In the genomic region with DNA sequence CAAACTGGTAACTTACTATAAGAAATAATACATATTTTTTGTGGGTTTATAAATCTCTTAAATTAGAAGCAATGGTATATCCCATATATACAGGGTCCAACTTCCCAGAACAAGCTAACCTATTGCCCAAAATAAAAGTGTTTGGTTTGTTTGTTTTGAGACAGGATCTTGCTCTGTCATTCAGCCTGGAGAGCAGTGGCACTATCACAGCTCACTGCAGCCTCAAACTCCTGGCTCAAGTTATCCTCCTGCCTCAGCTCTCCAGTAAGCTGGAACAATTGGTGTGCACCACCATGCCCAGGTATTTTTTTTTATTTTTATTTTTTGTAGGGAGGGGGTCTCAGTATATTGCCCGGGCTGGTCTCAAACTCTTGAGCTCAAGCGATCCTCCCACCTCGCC, we compare ENCODE assay signal across 22 cellular contexts.
DNase-seq lines count a peak whose midpoint lies in the region; ATAC-seq, FAIRE-seq and TF ChIP-seq lines count a peak whose summit lies in the region.
"Had no signal": no experiment of that assay in that cellular context is flagged by ENCODE, and none has a peak within 500 bp of the region (broad histone marks: within the 10 kb centered on the region; RNA-seq: fewer than 3 reads in every experiment).

No MANE protein-coding gene starts in this region.

- H3K27me3 Mint-ChIP-seq in osteocyte (ENCODE audit: unreplicated experiment): no peaks in the 10 kb centered on the region
- H3K27me3 Mint-ChIP-seq: B cell; CD4-positive, CD25-positive, alpha-beta regulatory T cell; CD8-positive, alpha-beta memory T cell had no signal

- H3K79me2 ChIP-seq in SK-N-SH (ENCODE audit: insufficient read depth): peaks cover 20% of the 10 kb centered on the region; the same call in 1 of the 2 replicates
- peaks cover 85% of the 10 kb centered on the region for H3K79me2 ChIP-seq in K562 (ENCODE audit: control insufficient read depth, insufficient read depth, low read length)

- DNase-seq in SK-N-SH (no peak), K562 (ENCODE audit: extremely low read depth in 1 of 4, low spot score in 3 of 4) (no peak), osteocyte (ENCODE audit: extremely low spot score, unreplicated experiment) (no peak), RCC 7860 (ENCODE audit: low spot score) (no peak), KG1 (lab: John Stamatoyannopoulos, UW) (no peak), gastrocnemius medialis (no peak), H4 (ENCODE audit: low spot score) (no peak)
- DNase-seq: CD4-positive, CD25-positive, alpha-beta regulatory T cell; CD8-positive, alpha-beta memory T cell; DMS 273 treated with DMSO at 0.1 percent for 48 hours; DMS53; DMS79 treated with DMSO at 0.1 percent for 48 hours; GM23248; H9 had no signal

- H3K27me3 ChIP-seq in SK-N-SH (ENCODE audit: insufficient read depth) (no peaks in the 10 kb centered on the region), K562 (ENCODE audit: control insufficient read depth in 2 of 2, insufficient read depth in 2 of 2, low read length in 2 of 2) (no peaks in the 10 kb centered on the region), gastrocnemius medialis (no peaks in the 10 kb centered on the region)
- H3K27me3 ChIP-seq: BLaER1 had no signal

- POLR2A ChIA-PET in SK-N-SH (lab: Yijun Ruan, JAX) (no interaction called here), K562 (lab: Yijun Ruan, JAX) (interaction anchor here (0.5 to 1.7 kb wide), 4 partner anchors 9 to 91 kb away, joined by 4 to 7 read pairs (median 4); no protein-coding TSS in a partner anchor)

- H3K4me1 ChIP-seq in SK-N-SH (ENCODE audit: control insufficient read depth in 1 of 2, insufficient read depth in 2 of 2, low read depth in 1 of 2, low read length in 1 of 2): no peaks in the 10 kb centered on the region
- H3K4me1 ChIP-seq in K562 (replicated peaks in 1 of 2; ENCODE audit: control insufficient read depth in 2 of 2, insufficient read depth in 2 of 2, low read length in 2 of 2): peaks cover 13 to 31% of the 10 kb centered on the region in 2 experiments
- peaks cover 0 to 4% of the 10 kb centered on the region in 2 donors for H3K4me1 ChIP-seq in gastrocnemius medialis
- H3K4me1 ChIP-seq: BLaER1 had no signal

- H3K9ac ChIP-seq in SK-N-SH: no peak overlapping the region
- H3K9ac ChIP-seq in K562 (ENCODE audit: insufficient read depth in 1 of 2, low read depth in 2 of 2, low read length in 2 of 2): no peak overlapping the region
- H3K9ac ChIP-seq: BLaER1, GM23248 had no signal

- H3K4me3 ChIP-seq in SK-N-SH (ENCODE audit: low read depth in 2 of 2, low read length in 1 of 2) (no peak overlapping the region), K562 (no peak overlapping the region), gastrocnemius medialis (no peak overlapping the region)
- H3K4me3 ChIP-seq: BLaER1, GM23248 had no signal

- TF ChIP-seq EP300 in SK-N-SH (IDR thresholded peaks at IDR 0.05; ENCODE audit: borderline replicate concordance in 1 of 2, low read depth in 1 of 2, low read length in 1 of 2) (no peak), K562 (IDR thresholded peaks at IDR 0.05; ENCODE audit: low read length) (no peak)

- H3K9me3 ChIP-seq in SK-N-SH (no peaks in the 10 kb centered on the region), K562 (replicated peaks; ENCODE audit: control insufficient read depth, insufficient read depth, low read depth, low read length) (no peaks in the 10 kb centered on the region), gastrocnemius medialis (no peaks in the 10 kb centered on the region)

- H3F3A ChIP-seq in SK-N-SH (replicated peaks; ENCODE audit: insufficient read depth): peaks cover 13% of the 10 kb centered on the region

- H3K9me3 Mint-ChIP-seq in osteocyte (ENCODE audit: unreplicated experiment): no peaks in the 10 kb centered on the region
- H3K9me3 Mint-ChIP-seq: CD4-positive, CD25-positive, alpha-beta regulatory T cell; CD8-positive, alpha-beta memory T cell; H9 had no signal

- no peak overlapping the region for H3K4me3 Mint-ChIP-seq in osteocyte (ENCODE audit: unreplicated experiment)
- H3K4me3 Mint-ChIP-seq: B cell; CD4-positive, CD25-positive, alpha-beta regulatory T cell; CD8-positive, alpha-beta memory T cell; H9 had no signal

- no peaks in the 10 kb centered on the region for H3K36me3 Mint-ChIP-seq in osteocyte (ENCODE audit: unreplicated experiment)
- H3K36me3 Mint-ChIP-seq: CD4-positive, CD25-positive, alpha-beta regulatory T cell; CD8-positive, alpha-beta memory T cell had no signal

- H4K20me1 ChIP-seq in SK-N-SH (ENCODE audit: insufficient read depth) (no peaks in the 10 kb centered on the region), K562 (replicated peaks; ENCODE audit: control insufficient read depth, insufficient read depth, low read length) (no peaks in the 10 kb centered on the region)

- intact Hi-C loops in K562 (cut with micrococcal nuclease) (no loop called here), gastrocnemius medialis (cut with DNase I; ENCODE audit: low total_unique reads) (no loop called here)

- H3K9me2 ChIP-seq in SK-N-SH: no peaks in the 10 kb centered on the region

- H3K36me3 ChIP-seq in SK-N-SH (replicated peaks in 1 of 2; ENCODE audit: control insufficient read depth in 1 of 2, insufficient read depth in 2 of 2, low read length in 1 of 2) (peaks cover 0 to 4% of the 10 kb centered on the region in 2 experiments), K562 (ENCODE audit: control insufficient read depth, insufficient read depth, low read length) (peaks cover 29% of the 10 kb centered on the region), gastrocnemius medialis (no peaks in the 10 kb centered on the region)

- peaks cover 12% of the 10 kb centered on the region for H3K4me1 Mint-ChIP-seq in osteocyte (ENCODE audit: unreplicated experiment)
- H3K4me1 Mint-ChIP-seq: CD8-positive, alpha-beta memory T cell had no signal

- no peak for TF ChIP-seq RAD21 in SK-N-SH (IDR thresholded peaks at IDR 0.05; ENCODE audit: low read length)
- no peak for TF ChIP-seq RAD21 in K562 (CRISPR knock-in tag; conservative IDR thresholded peaks at IDR 0.05 in 1 of 2, IDR thresholded peaks at IDR 0.05 in 1 of 2)

- H3K27ac Mint-ChIP-seq in osteocyte (ENCODE audit: unreplicated experiment): peak overlapping the region; percentile 23
- H3K27ac Mint-ChIP-seq: B cell; CD4-positive, CD25-positive, alpha-beta regulatory T cell; H9 had no signal

- in situ Hi-C loops in K562 (cut with MboI) (no loop called here), gastrocnemius medialis (cut with MboI; ENCODE audit: low sequenced_read_pairs in 4 of 4) (no loop called here)

- WGBS in SK-N-SH (ENCODE audit: low lambda C conversion rate): 92% methylated on average over 3 of the region's 3 CpGs
- 26% methylated on average over 3 of the region's 3 CpGs for WGBS in K562 (ENCODE audit: insufficient coverage, low coverage, missing lambda C conversion rate)

- H3K27ac ChIP-seq in SK-N-SH (ENCODE audit: low read depth in 2 of 2, low read length in 1 of 2): peak overlapping the region; percentile 32 to 39; a peak in 2 of 4 replicates
- peak overlapping the region; percentile 39; the same call in 1 of the 3 replicates for H3K27ac ChIP-seq in K562 (ENCODE audit: extremely low read depth, low read depth, low read length)
- H3K27ac ChIP-seq in gastrocnemius medialis: no peak overlapping the region
- H3K27ac ChIP-seq: BLaER1, C4-2B, GM23248 had no signal

- TF ChIP-seq POLR2A in K562 (conservative IDR thresholded peaks at IDR 0.05) (no peak), gastrocnemius medialis (IDR thresholded peaks at IDR 0.05) (no peak)

- no TSS peak for BruUV-seq in K562 (replicated peaks; lab: Mats Ljungman, UMichigan)

- no peaks in the 10 kb centered on the region for H3K9me1 ChIP-seq in K562 (ENCODE audit: control insufficient read depth, insufficient read depth, low read length)

- H3K4me2 ChIP-seq in SK-N-SH (no peak overlapping the region), K562 (ENCODE audit: insufficient read depth, low read length) (no peak overlapping the region)
- H3K4me2 ChIP-seq: BLaER1 had no signal

- FAIRE-seq in K562 (lab: Jason Lieb, UNC): peak; percentile 81
- FAIRE-seq in RCC 7860 (lab: Jason Lieb, UNC): no peak
- FAIRE-seq: D721Med, G401.6, GM12892, H1 had no signal

- ATAC-seq in K562 (peak; percentile 73), gastrocnemius medialis (no peak)
- ATAC-seq: HCT116 had no signal

- TF ChIP-seq CTCF in SK-N-SH (IDR thresholded peaks at IDR 0.05): no peak
- no peak for TF ChIP-seq CTCF in K562 (IDR thresholded peaks at IDR 0.05 in 2 of 3, conservative IDR thresholded peaks at IDR 0.05 in 1 of 3; ENCODE audit: insufficient read depth in 2 of 3, low read depth in 1 of 3, low read length in 3 of 3)
- TF ChIP-seq CTCF in osteocyte (IDR thresholded peaks at IDR 0.05): no peak
- no peak for TF ChIP-seq CTCF in gastrocnemius medialis (IDR thresholded peaks at IDR 0.05 in 4 of 5, conservative IDR thresholded peaks at IDR 0.05 in 1 of 5)

- H2AFZ ChIP-seq in SK-N-SH (ENCODE audit: low read depth): no peak overlapping the region
- H2AFZ ChIP-seq in K562 (ENCODE audit: low read depth, low read length): no peak overlapping the region
- H2AFZ ChIP-seq: GM23248 had no signal

- CTCF ChIA-PET in SK-N-SH (lab: Yijun Ruan, JAX): no interaction called here
- CTCF ChIA-PET in K562 (lab: Yijun Ruan, JAX; ENCODE audit: low intra/inter-chr PET ratio): no interaction called here

TF ChIP-seq in SK-N-SH, 30 proteins besides CTCF, POLR2A, EP300 and RAD21 (continues in another document):
- TF ChIP-seq FOSL2 (IDR thresholded peaks at IDR 0.05; ENCODE audit: borderline replicate concordance, low read depth): no peak
- no peak for TF ChIP-seq YY1 (IDR thresholded peaks at IDR 0.05; ENCODE audit: low read depth)
- TF ChIP-seq TCF12 (IDR thresholded peaks at IDR 0.05): no peak

TF ChIP-seq in K562, 482 proteins besides CTCF, POLR2A, EP300 and RAD21 (continues in another document):
- TF ChIP-seq, protein P1, sequence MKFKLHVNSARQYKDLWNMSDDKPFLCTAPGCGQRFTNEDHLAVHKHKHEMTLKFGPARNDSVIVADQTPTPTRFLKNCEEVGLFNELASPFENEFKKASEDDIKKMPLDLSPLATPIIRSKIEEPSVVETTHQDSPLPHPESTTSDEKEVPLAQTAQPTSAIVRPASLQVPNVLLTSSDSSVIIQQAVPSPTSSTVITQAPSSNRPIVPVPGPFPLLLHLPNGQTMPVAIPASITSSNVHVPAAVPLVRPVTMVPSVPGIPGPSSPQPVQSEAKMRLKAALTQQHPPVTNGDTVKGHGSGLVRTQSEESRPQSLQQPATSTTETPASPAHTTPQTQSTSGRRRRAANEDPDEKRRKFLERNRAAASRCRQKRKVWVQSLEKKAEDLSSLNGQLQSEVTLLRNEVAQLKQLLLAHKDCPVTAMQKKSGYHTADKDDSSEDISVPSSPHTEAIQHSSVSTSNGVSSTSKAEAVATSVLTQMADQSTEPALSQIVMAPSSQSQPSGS (CRISPR knock-in tag; IDR thresholded peaks at IDR 0.05): no peak

Comparison
In these comparisons a context has a peak if more than half of its experiments do, and no peak if none do; other contexts are left out.
1. H3K27ac ChIP-seq: peak in SK-N-SH (2 of 2) and K562 (single experiment); none in gastrocnemius medialis (0 of 4).